8 cellular contexts compared by ENCODE assay signal in the genomic region with DNA sequence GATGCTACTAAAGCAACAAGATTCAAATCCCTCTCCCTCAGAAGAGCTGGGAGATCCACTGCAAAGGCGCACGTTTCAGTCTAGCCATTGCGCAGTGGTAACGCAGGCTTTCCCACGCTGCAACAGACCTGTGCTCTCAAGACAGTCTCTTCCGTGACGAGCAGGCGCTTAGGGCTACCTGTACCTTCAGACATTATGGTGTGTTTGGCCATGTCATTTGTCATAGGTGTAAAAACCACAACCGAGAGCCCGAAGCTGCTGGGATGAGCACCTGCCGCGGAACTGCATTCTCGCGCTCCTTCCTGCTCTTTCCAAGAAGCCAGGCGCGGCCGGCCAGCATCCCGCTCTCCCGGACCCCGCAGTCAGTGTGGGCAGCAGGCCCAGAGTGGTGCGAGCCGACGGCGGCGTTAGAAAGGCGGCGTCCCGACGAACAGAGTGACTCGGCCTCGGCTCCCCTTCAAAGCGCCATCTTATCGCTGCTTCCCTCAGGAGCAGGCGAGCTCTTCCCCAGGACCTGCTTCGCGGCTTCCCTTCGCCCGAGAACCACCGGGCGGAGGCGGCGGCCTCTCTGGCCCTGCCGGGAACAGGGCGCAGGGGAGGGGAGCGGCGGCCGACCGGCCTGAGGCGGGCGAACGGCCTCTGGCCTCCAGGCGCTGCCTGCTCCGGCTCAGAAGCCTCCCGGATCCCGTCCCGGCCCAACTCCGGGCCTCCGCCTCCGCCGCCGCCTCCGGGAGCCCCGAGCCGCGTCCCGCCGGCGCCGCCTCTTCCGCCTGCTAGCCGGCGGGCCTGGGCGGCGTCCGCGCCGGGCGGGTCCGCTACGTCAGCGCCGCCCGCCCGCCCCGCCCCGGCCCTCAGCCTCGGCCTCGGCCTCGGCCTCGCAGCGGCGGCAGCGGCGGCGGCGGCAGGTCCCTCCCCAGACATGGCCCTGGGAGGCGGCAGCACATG. TPM values are rescaled to one million over a fixed set of nuclear protein-coding genes. Genes with fewer than 3 reads are reported as not detected.
A peak's percentile ranks its signal among the peaks of the same experiment; 100 is the strongest.
DNase-seq lines count a peak whose midpoint lies in the region; ATAC-seq, FAIRE-seq and TF ChIP-seq lines count a peak whose summit lies in the region.

Gene FAM120A (plus strand): TSS at position 869 of the 945 bp plus-strand sequence. CDS start 231 bp downstream, outside the sequence.

- peaks cover 30% of the 10 kb centered on the region for H4K20me1 ChIP-seq in smooth muscle cell (ENCODE audit: low read depth)

- H3F3A ChIP-seq in smooth muscle cell (ENCODE audit: low read depth): peaks cover 14% of the 10 kb centered on the region

- CTCF ChIA-PET in WTC11 (lab: Charles Lee): interaction anchor here (0.7 to 1.0 kb wide), 4 partner anchors 72 to 146 kb away, joined by 3 read pairs; no protein-coding TSS in a partner anchor

- peaks cover 11% of the 10 kb centered on the region for H3K36me3 ChIP-seq in bronchial epithelial cell (ENCODE audit: control insufficient read depth, insufficient read depth, low read length)
- H3K36me3 ChIP-seq in smooth muscle cell (ENCODE audit: low read depth): peaks cover 6% of the 10 kb centered on the region

- peak; percentile 73 for DNase-seq in SIG-M5 treated with dmso at 0.1 percent for 504 hours (lab: John Stamatoyannopoulos, UW; ENCODE audit: unreplicated experiment)
- DNase-seq in SIG-M5 (lab: John Stamatoyannopoulos, UW): no peak
- DNase-seq in NCI-H2107 treated with DMSO at 0.1 percent for 48 hours (lab: John Stamatoyannopoulos, UW; ENCODE audit: unreplicated experiment): peak; percentile 25
- peak; percentile 61 for DNase-seq in WTC11 (ENCODE audit: low spot score)
- peak; percentile 44 for DNase-seq in bronchial epithelial cell (ENCODE audit: low read depth)
- peak; percentile 68 to 76 (median 75) for DNase-seq in immature natural killer cell
- peak; percentile 58 for DNase-seq in smooth muscle cell (lab: John Stamatoyannopoulos, UW; ENCODE audit: unreplicated experiment)

- H3K4me2 ChIP-seq in smooth muscle cell: peak within 1 kb of the TSS; percentile 89

- ATAC-seq in HG02981 (IDR thresholded peaks at IDR 0.05; ENCODE audit: unreplicated experiment) (peak; percentile 55), WTC11 (peak; percentile 66)

- peak within 1 kb of the TSS; percentile 90 for H2AFZ ChIP-seq in smooth muscle cell (ENCODE audit: low read depth)

- TF ChIP-seq CTCF in WTC11 (IDR thresholded peaks at IDR 0.05) (no peak), bronchial epithelial cell (IDR thresholded peaks at IDR 0.05; ENCODE audit: insufficient read depth, low read length, severe bottlenecking) (no peak), smooth muscle cell (IDR thresholded peaks at IDR 0.05; ENCODE audit: borderline replicate concordance, insufficient read depth, poor library complexity, severe bottlenecking) (no peak)

- H3K27ac ChIP-seq in smooth muscle cell (ENCODE audit: low read depth): peak within 1 kb of the TSS; percentile 83

- H3K27me3 ChIP-seq in bronchial epithelial cell (ENCODE audit: control insufficient read depth, insufficient read depth, low read length) (no peaks in the 10 kb centered on the region), smooth muscle cell (ENCODE audit: low read depth) (no peaks in the 10 kb centered on the region)

- no peaks in the 10 kb centered on the region for H3K27me3 Mint-ChIP-seq in WTC11 (ENCODE audit: low read depth)
- peaks cover 3 to 15% (median 11%) of the 10 kb centered on the region in 3 donors for H3K27me3 Mint-ChIP-seq in immature natural killer cell (ENCODE audit: low read depth in 3 of 3)

- H3K79me2 ChIP-seq in smooth muscle cell (ENCODE audit: low read depth): peaks cover 56% of the 10 kb centered on the region

- peak within 1 kb of the TSS; percentile 94 for H3K4me3 ChIP-seq in bronchial epithelial cell (ENCODE audit: low read depth, low read length)
- peak within 1 kb of the TSS; percentile 70 for H3K4me3 ChIP-seq in smooth muscle cell

- peaks cover 17% of the 10 kb centered on the region for H3K4me1 ChIP-seq in smooth muscle cell (ENCODE audit: low read depth)

- H3K27ac Mint-ChIP-seq in WTC11 (peak within 1 kb of the TSS; percentile 97), immature natural killer cell (peak within 1 kb of the TSS; percentile 91 to 100 (median 96))

- no peak for FAIRE-seq in bronchial epithelial cell (lab: Jason Lieb, UNC)

- H3K9ac ChIP-seq in smooth muscle cell (ENCODE audit: low read depth): peak within 1 kb of the TSS; percentile 80

- peak within 1 kb of the TSS; percentile 90 for H3K4me3 Mint-ChIP-seq in WTC11
- H3K4me3 Mint-ChIP-seq in immature natural killer cell: peak within 1 kb of the TSS; percentile 89 to 97 (median 93)

- H3K9me3 Mint-ChIP-seq in WTC11: no peaks in the 10 kb centered on the region
- no peaks in the 10 kb centered on the region for H3K9me3 Mint-ChIP-seq in immature natural killer cell

- H3K4me1 Mint-ChIP-seq in WTC11 (peaks cover 27% of the 10 kb centered on the region), immature natural killer cell (peaks cover 44 to 73% of the 10 kb centered on the region in 2 donors)

- POLR2A ChIA-PET in WTC11 (lab: Charles Lee): interaction anchor here (1.2 to 1.8 kb wide), 2 partner anchors 109 to 116 kb away, joined by 3 to 4 read pairs; no protein-coding TSS in a partner anchor

- 2% methylated on average over 51 of the region's 97 CpGs for WGBS in smooth muscle cell (ENCODE audit: low lambda C conversion rate)

- H3K36me3 Mint-ChIP-seq in WTC11 (peaks cover 40% of the 10 kb centered on the region), immature natural killer cell (peaks cover 0 to 20% (median 5%) of the 10 kb centered on the region in 3 donors)

- H3K9me3 ChIP-seq in smooth muscle cell (replicated peaks; ENCODE audit: low read depth): no peaks in the 10 kb centered on the region

TF ChIP-seq in WTC11, 78 proteins besides CTCF, POLR2A, EP300 and RAD21 (continues in another document):
- TF ChIP-seq ZNF263 (CRISPR knock-in tag; IDR thresholded peaks at IDR 0.05; ENCODE audit: low read depth): no peak
- TF ChIP-seq RORB (CRISPR knock-in tag; IDR thresholded peaks at IDR 0.05): no peak
- TF ChIP-seq CBFB (CRISPR knock-in tag; IDR thresholded peaks at IDR 0.05; ENCODE audit: low read depth): no peak
- TF ChIP-seq ZBTB43 (CRISPR knock-in tag; IDR thresholded peaks at IDR 0.05): 0 out of 2 replicates have a peak, but pooled peaks have one; percentile 40
- no peak for TF ChIP-seq SMAD3 (CRISPR knock-in tag; IDR thresholded peaks at IDR 0.05; ENCODE audit: borderline replicate concordance)
- no peak for TF ChIP-seq ZBTB21 (CRISPR knock-in tag; IDR thresholded peaks at IDR 0.05; ENCODE audit: borderline replicate concordance)
- TF ChIP-seq TEAD1 (CRISPR knock-in tag; IDR thresholded peaks at IDR 0.05): peak; percentile 23; the same call in 1 of the 2 replicates
- no peak for TF ChIP-seq ELF4 (CRISPR knock-in tag; IDR thresholded peaks at IDR 0.05; ENCODE audit: low read depth)
- TF ChIP-seq, protein P1, sequence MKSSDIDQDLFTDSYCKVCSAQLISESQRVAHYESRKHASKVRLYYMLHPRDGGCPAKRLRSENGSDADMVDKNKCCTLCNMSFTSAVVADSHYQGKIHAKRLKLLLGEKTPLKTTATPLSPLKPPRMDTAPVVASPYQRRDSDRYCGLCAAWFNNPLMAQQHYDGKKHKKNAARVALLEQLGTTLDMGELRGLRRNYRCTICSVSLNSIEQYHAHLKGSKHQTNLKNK (CRISPR knock-in tag; IDR thresholded peaks at IDR 0.05): no peak
- no peak for TF ChIP-seq JAZF1 (CRISPR knock-in tag; IDR thresholded peaks at IDR 0.05)
- 0 out of 2 replicates have a peak, but pooled peaks have one; percentile 53 for TF ChIP-seq SP1 (CRISPR knock-in tag; conservative IDR thresholded peaks at IDR 0.05)
- TF ChIP-seq GTF2I (CRISPR knock-in tag; conservative IDR thresholded peaks at IDR 0.05): no peak
- peak; percentile 73 for TF ChIP-seq PRDM15 (CRISPR knock-in tag; IDR thresholded peaks at IDR 0.05)

RNA-seq across cellular contexts. Expression of gene FAM120A, which starts in this region (rescaled TPM):
- total RNA-seq in WTC11 (2021): 53.3 to 61.5 TPM (median 60.1 TPM) in 3 replicates
- 69.0 and 100 TPM in 2 replicates for total RNA-seq in bronchial epithelial cell
- 10 to 100 TPM in 1 of 3 donors, 1 to 10 TPM in 2; 6.2 to 16.0 (median 6.9) TPM for polyA plus RNA-seq in immature natural killer cell
- 45.5 and 47.2 TPM in 2 replicates for total RNA-seq in smooth muscle cell
- polyA plus RNA-seq in smooth muscle cell: 14.4 and 18.0 TPM in 2 replicates
